ENCODE assay signal across 8 cellular contexts in the genomic region with DNA sequence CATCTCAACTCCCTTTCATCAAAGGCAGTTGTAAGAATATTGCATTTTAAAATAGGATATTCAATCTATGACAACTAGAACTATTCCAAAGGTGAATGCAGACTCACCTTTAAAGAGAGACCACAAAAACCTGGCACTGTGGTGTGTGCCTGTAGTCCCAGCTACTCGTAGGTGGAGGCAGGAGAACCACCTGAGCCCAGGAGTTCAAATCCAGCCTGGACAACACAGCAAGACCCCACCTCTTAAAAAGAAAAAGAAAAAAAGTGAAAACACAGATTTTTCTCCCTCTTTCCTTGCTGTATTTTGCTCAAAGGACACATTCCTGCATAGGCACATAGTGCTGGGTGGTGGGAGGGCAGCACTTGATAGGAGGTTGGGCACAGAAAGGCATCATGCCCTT. TPM values are rescaled to one million over a fixed set of nuclear protein-coding genes. Genes with fewer than 3 reads are reported as not detected.
DNase-seq lines count a peak whose midpoint lies in the region; ATAC-seq and TF ChIP-seq lines count a peak whose summit lies in the region.

No MANE protein-coding gene starts in this region.

- no peaks in the 10 kb centered on the region for H3K27me3 Mint-ChIP-seq in CD4-positive, alpha-beta memory T cell
- H3K27me3 Mint-ChIP-seq in effector memory CD8-positive, alpha-beta T cell, result no peaks in the 10 kb centered on the region

- TF ChIP-seq POLR2A in NB4 (IDR thresholded peaks at IDR 0.05; ENCODE audit: extremely low read depth, insufficient read length), result no peak

- H3K4me1 ChIP-seq in CD4-positive, alpha-beta memory T cell (ENCODE audit: insufficient read depth, low read length), result peaks cover 21% of the 10 kb centered on the region
- peaks cover 8% of the 10 kb centered on the region for H3K4me1 ChIP-seq in neuron (ENCODE audit: insufficient read depth, low read length)

- peak overlapping the region; percentile 98 to 100 (median 99) for H3K4me3 Mint-ChIP-seq in CD4-positive, alpha-beta memory T cell
- H3K4me3 Mint-ChIP-seq in effector memory CD8-positive, alpha-beta T cell, result peak overlapping the region; percentile 95 to 99

- intact Hi-C loops in CD4-positive, alpha-beta memory T cell (cut with micrococcal nuclease), result loop anchor here (5.0 kb wide), 1 partner anchor 95 kb away; the partner anchor contains the start of gene SORBS1

- TF ChIP-seq CTCF in NB4 (IDR thresholded peaks at IDR 0.05; ENCODE audit: low read depth, low read length), result no peak

- peaks cover 12 to 33% (median 25%) of the 10 kb centered on the region in 4 donors for H3K4me1 Mint-ChIP-seq in CD4-positive, alpha-beta memory T cell
- peaks cover 14 to 17% of the 10 kb centered on the region in 2 donors for H3K4me1 Mint-ChIP-seq in effector memory CD8-positive, alpha-beta T cell (ENCODE audit: low read depth in 2 of 2)

- no peaks in the 10 kb centered on the region for H3K9me3 ChIP-seq in CD4-positive, alpha-beta memory T cell (ENCODE audit: control insufficient read depth in 1 of 2, low read length in 2 of 2)
- peaks cover 2% of the 10 kb centered on the region for H3K9me3 ChIP-seq in neuron (ENCODE audit: low read length)

- peak overlapping the region in 1 of 2 donors; percentile 74 for H3K4me3 ChIP-seq in CD4-positive, alpha-beta memory T cell (ENCODE audit: low read length in 2 of 2)
- H3K4me3 ChIP-seq in NB4 (ENCODE audit: low read depth, low read length) (peak overlapping the region; percentile 80), neuron (ENCODE audit: low read length) (peak overlapping the region; percentile 83)

- CTCF ChIA-PET in CD4-positive, alpha-beta memory T cell (lab: Charles Lee; ENCODE audit: partially characterized antibody), result interaction anchor here (1.5 kb wide), 1 partner anchor 36 kb away, joined by 7 read pairs; the partner anchor contains the start of gene TCTN3

- H3K27ac Mint-ChIP-seq in CD4-positive, alpha-beta memory T cell, result peak overlapping the region in 5 of 7 donors; percentile 42 to 99 (median 74)
- H3K27ac Mint-ChIP-seq in effector memory CD8-positive, alpha-beta T cell, result no peak overlapping the region

- no peaks in the 10 kb centered on the region for H3K36me3 ChIP-seq in CD4-positive, alpha-beta memory T cell (ENCODE audit: insufficient read depth, low read length)
- peaks cover 9% of the 10 kb centered on the region for H3K36me3 ChIP-seq in neuron (ENCODE audit: insufficient read depth, low read length)

- H2AFZ ChIP-seq in neuron (ENCODE audit: low read depth, low read length), result peak overlapping the region; percentile 76

- H3K27me3 ChIP-seq in CD4-positive, alpha-beta memory T cell (ENCODE audit: insufficient read depth, low read length), result no peaks in the 10 kb centered on the region
- no peaks in the 10 kb centered on the region for H3K27me3 ChIP-seq in neuron (ENCODE audit: insufficient read depth, low read length)

- POLR2A ChIA-PET in CD4-positive, alpha-beta memory T cell (lab: Charles Lee; ENCODE audit: partially characterized antibody), result interaction anchor here (0.5 to 2.0 kb wide), 5 partner anchors 23 to 432 kb away, joined by 3 to 14 read pairs (median 3); partner anchors contain the start of gene TCTN3

- no peaks in the 10 kb centered on the region for H3K9me3 Mint-ChIP-seq in CD4-positive, alpha-beta memory T cell
- no peaks in the 10 kb centered on the region for H3K9me3 Mint-ChIP-seq in effector memory CD8-positive, alpha-beta T cell

- ATAC-seq in effector memory CD8-positive, alpha-beta T cell (replicated peaks), result no peak

- DNase-seq in CD4-positive, alpha-beta memory T cell, result no peak
- DNase-seq in NB4 (ENCODE audit: low read depth) (no peak), NCI-H774 (lab: John Stamatoyannopoulos, UW) (no peak), ecto neural progenitor cell (ENCODE audit: low spot score) (no peak), CD1c-positive myeloid dendritic cell (ENCODE audit: extremely low spot score) (no peak), NCI-H1417 treated with DMSO at 0.1 percent for 48 hours (lab: John Stamatoyannopoulos, UW) (no peak)
- DNase-seq in effector memory CD8-positive, alpha-beta T cell, result no peak

- H3K27ac ChIP-seq in CD4-positive, alpha-beta memory T cell (ENCODE audit: low read depth, low read length), result peak overlapping the region; percentile 54

- H3K36me3 Mint-ChIP-seq in CD4-positive, alpha-beta memory T cell, result peaks cover 13 to 20% of the 10 kb centered on the region in 2 donors
- H3K36me3 Mint-ChIP-seq in effector memory CD8-positive, alpha-beta T cell (ENCODE audit: insufficient read depth), result peaks cover 12% of the 10 kb centered on the region

RNA-seq across cellular contexts. Expression of gene ALDH18A1, which starts 0.7 kb away (rescaled TPM):
- 10 to 100 TPM; 25.9 to 29.3 TPM for total RNA-seq in CD4-positive, alpha-beta memory T cell
- polyA plus RNA-seq in CD4-positive, alpha-beta memory T cell, result 10 to 100 TPM; 52.8 to 77.5 TPM

RNA-seq across cellular contexts. Expression of gene TCTN3, which starts 36.5 kb away (rescaled TPM):
- 10 to 100 TPM; 20.5 to 22.2 TPM for total RNA-seq in CD4-positive, alpha-beta memory T cell
- 10 to 100 TPM; 50.4 to 54.9 TPM for polyA plus RNA-seq in CD4-positive, alpha-beta memory T cell

Comparison
In these comparisons a context has a peak if more than half of its experiments do, and no peak if none do; other contexts are left out.
1. H3K27ac Mint-ChIP-seq: peak in CD4-positive, alpha-beta memory T cell (5 of 7); none in effector memory CD8-positive, alpha-beta T cell (0 of 2).